Comparison of ENCODE assay signal across 15 cellular contexts in the genomic region with DNA sequence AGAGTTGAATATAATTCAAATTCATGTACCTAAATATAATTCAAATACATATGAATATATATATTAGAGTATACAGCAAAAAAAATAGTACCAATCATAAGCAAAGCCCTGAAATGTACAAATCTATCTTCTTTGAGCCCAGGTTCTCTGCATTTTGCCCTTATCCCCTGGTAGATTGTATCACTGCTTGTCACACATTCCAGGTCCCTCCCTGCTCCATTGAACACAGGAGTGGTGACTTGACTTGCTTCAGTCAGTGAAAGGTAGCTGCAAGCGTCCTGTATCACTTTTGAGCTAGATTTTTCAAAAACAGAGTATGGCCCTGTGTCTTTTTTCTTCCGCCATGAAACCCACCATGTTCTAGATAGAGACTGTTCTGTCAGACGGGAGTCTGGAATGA.
A peak's percentile ranks its signal among the peaks of the same experiment; 100 is the strongest.
DNase-seq lines count a peak whose midpoint lies in the region; TF ChIP-seq lines count a peak whose summit lies in the region.
"Had no signal": no experiment of that assay in that cellular context is flagged by ENCODE, and none has a peak within 500 bp of the region (broad histone marks: within the 10 kb centered on the region; RNA-seq: fewer than 3 reads in every experiment).

No MANE protein-coding gene starts in this region.

- no TSS peak for BruUV-seq in A673 (replicated peaks; lab: Mats Ljungman, UMichigan)

- CTCF ChIA-PET in A673 (lab: Charles Lee): no interaction called here

- H3K4me1 ChIP-seq in A673 (ENCODE audit: insufficient read depth, low read length, poor library complexity, severe bottlenecking): no peaks in the 10 kb centered on the region
- no peaks in the 10 kb centered on the region for H3K4me1 ChIP-seq in effector memory CD4-positive, alpha-beta T cell (ENCODE audit: control insufficient read depth, insufficient read depth, low read length, poor library complexity, severe bottlenecking)

- H3K27me3 ChIP-seq in A673 (replicated peaks; ENCODE audit: insufficient read depth, low read depth, low read length, poor library complexity): no peaks in the 10 kb centered on the region
- no peaks in the 10 kb centered on the region for H3K27me3 ChIP-seq in effector memory CD4-positive, alpha-beta T cell (replicated peaks; ENCODE audit: control insufficient read depth, insufficient read depth, low read length, poor library complexity, severe bottlenecking)

- intact Hi-C loops in A673 (cut with micrococcal nuclease; ENCODE audit: unreplicated experiment): no loop called here

- no peak for TF ChIP-seq CTCF in A673 (conservative IDR thresholded peaks at IDR 0.05; ENCODE audit: low read depth, low read length)

- DNase-seq in NCI-H82 (lab: John Stamatoyannopoulos, UW) (peak; percentile 36), NCI-H82 treated with DMSO at 0.1 percent for 48 hours (lab: John Stamatoyannopoulos, UW; ENCODE audit: unreplicated experiment) (no peak), SK-N-DZ (ENCODE audit: low spot score) (peak; percentile 50), left kidney (ENCODE audit: low read depth, low spot score) (peak; percentile 34), NCI-H524 (lab: John Stamatoyannopoulos, UW) (no peak), A673 (ENCODE audit: low spot score) (no peak), SKM-1 (lab: John Stamatoyannopoulos, UW; ENCODE audit: unreplicated experiment) (no peak)
- no peak for DNase-seq in effector memory CD4-positive, alpha-beta T cell
- DNase-seq: 8988T; CD4-positive, alpha-beta memory T cell; DND-41; GDM1; HCEC 1CT; HFFc6 had no signal

- POLR2A ChIA-PET in A673 (lab: Charles Lee; ENCODE audit: low non-redundant PET): no interaction called here

- no peak overlapping the region for H3K27ac ChIP-seq in A673 (ENCODE audit: low read depth, low read length, poor library complexity, severe bottlenecking)
- H3K27ac ChIP-seq in effector memory CD4-positive, alpha-beta T cell (ENCODE audit: insufficient read depth, low read length, poor library complexity, severe bottlenecking): no peak overlapping the region
- H3K27ac ChIP-seq: C4-2B had no signal

- H3K36me3 ChIP-seq in A673 (ENCODE audit: insufficient read depth, low read length, poor library complexity, severe bottlenecking): no peaks in the 10 kb centered on the region
- H3K36me3 ChIP-seq in effector memory CD4-positive, alpha-beta T cell (ENCODE audit: control insufficient read depth, insufficient read depth, low read length): no peaks in the 10 kb centered on the region

- no peaks in the 10 kb centered on the region for H3K9me3 ChIP-seq in A673 (ENCODE audit: low read depth, low read length, poor library complexity, severe bottlenecking)
- no peaks in the 10 kb centered on the region for H3K9me3 ChIP-seq in effector memory CD4-positive, alpha-beta T cell (ENCODE audit: control insufficient read depth, low read length)

- H3K4me3 ChIP-seq in A673 (ENCODE audit: low read depth, low read length, poor library complexity, severe bottlenecking): no peak overlapping the region
- no peak overlapping the region for H3K4me3 ChIP-seq in effector memory CD4-positive, alpha-beta T cell (ENCODE audit: insufficient read depth, low read depth, low read length, poor library complexity, severe bottlenecking)

Comparison
In these comparisons a context has a peak if more than half of its experiments do, and no peak if none do; other contexts are left out.
1. DNase-seq: peak in NCI-H82 (single experiment), SK-N-DZ (single experiment) and left kidney (single experiment); none in NCI-H82 treated with DMSO at 0.1 percent for 48 hours (single experiment), NCI-H524 (0 of 2), A673 (single experiment), SKM-1 (single experiment) and effector memory CD4-positive, alpha-beta T cell (0 of 3).